In the genomic region with DNA sequence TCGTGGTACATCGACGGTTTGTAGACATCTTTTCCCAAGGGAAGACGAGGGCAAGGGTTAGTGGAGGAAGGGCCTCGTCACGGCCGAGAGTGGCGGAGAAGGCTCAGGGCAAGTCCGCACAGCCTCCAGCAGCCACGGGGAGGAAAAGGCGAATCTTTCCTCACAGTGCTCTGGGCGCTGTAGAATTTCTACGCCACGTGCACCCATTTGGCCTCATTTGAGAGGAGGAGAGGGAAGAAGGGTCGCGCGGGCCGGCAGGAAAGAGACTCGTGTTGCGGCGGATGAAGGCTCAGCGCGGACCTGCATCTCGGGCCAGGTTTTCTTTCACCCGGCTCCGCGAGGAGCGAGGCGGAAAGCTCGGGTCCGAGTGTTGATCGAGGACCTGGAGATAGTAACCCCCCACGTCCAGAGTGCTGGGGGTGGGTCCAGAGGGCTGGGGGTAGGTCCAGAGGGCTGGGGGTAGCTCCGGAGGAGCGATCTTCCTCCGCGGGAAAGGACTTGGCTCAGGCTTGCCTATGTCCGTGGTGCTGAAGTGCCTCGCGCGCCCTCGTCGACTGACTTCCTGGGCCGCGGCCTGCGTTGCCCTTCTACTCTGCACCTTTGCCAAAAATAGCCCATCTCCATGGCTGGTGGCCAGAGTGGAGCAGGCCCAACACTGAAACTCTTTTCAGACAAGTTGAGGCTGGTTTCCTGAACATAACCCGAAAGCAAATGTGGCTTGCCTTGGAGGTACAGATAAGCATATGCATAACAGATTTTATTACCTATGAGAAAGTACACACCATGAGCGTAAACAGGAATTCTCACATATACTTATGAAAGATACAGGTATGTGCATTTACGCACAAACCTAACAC, we compare ENCODE assay signal across 1 cellular context.
A peak's percentile ranks its signal among the peaks of the same experiment; 100 is the strongest.
TF ChIP-seq lines count a peak whose summit lies in the region.

No MANE protein-coding gene starts in this region.

TF ChIP-seq in WTC11, 78 proteins besides CTCF, POLR2A, EP300 and RAD21 (continued from another document):
- TF ChIP-seq ATF6 (CRISPR knock-in tag; IDR thresholded peaks at IDR 0.05) = 0 out of 2 replicates have a peak, but pooled peaks have one; percentile 34
- TF ChIP-seq, protein P1, sequence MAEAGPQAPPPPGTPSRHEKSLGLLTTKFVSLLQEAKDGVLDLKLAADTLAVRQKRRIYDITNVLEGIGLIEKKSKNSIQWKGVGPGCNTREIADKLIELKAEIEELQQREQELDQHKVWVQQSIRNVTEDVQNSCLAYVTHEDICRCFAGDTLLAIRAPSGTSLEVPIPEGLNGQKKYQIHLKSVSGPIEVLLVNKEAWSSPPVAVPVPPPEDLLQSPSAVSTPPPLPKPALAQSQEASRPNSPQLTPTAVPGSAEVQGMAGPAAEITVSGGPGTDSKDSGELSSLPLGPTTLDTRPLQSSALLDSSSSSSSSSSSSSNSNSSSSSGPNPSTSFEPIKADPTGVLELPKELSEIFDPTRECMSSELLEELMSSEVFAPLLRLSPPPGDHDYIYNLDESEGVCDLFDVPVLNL (CRISPR knock-in tag; IDR thresholded peaks at IDR 0.05; ENCODE audit: borderline replicate concordance, low read depth) = 0 out of 2 replicates have a peak, but pooled peaks have one; percentile 49
- TF ChIP-seq ZNF396 (CRISPR knock-in tag; IDR thresholded peaks at IDR 0.05; ENCODE audit: borderline replicate concordance) = no peak
- 0 out of 2 replicates have a peak, but pooled peaks have one; percentile 63 for TF ChIP-seq SMAD4 (CRISPR knock-in tag; IDR thresholded peaks at IDR 0.05)
- TF ChIP-seq KAT7 (CRISPR knock-in tag; IDR thresholded peaks at IDR 0.05; ENCODE audit: borderline replicate concordance) = 0 out of 2 replicates have a peak, but pooled peaks have one; percentile 28
- TF ChIP-seq MAX (CRISPR knock-in tag; IDR thresholded peaks at IDR 0.05) = peak; percentile 90
- TF ChIP-seq ZNF219 (CRISPR knock-in tag; IDR thresholded peaks at IDR 0.05; ENCODE audit: borderline replicate concordance) = peak; percentile 83; the same call in 1 of the 2 replicates
- peak; percentile 41 for TF ChIP-seq NFYB (CRISPR knock-in tag; conservative IDR thresholded peaks at IDR 0.05; ENCODE audit: low read depth)
- peak; percentile 39; the same call in 1 of the 2 replicates for TF ChIP-seq ESRRA (CRISPR knock-in tag; IDR thresholded peaks at IDR 0.05; ENCODE audit: borderline replicate concordance)
- TF ChIP-seq ZNF416 (CRISPR knock-in tag; IDR thresholded peaks at IDR 0.05) = no peak
- no peak for TF ChIP-seq ZNF317 (CRISPR knock-in tag; IDR thresholded peaks at IDR 0.05; ENCODE audit: borderline replicate concordance, low read depth)
TF ChIP-seq in WTC11: peak in this region for 29.
